ENCODE assay signal across 16 cellular contexts in the genomic region with DNA sequence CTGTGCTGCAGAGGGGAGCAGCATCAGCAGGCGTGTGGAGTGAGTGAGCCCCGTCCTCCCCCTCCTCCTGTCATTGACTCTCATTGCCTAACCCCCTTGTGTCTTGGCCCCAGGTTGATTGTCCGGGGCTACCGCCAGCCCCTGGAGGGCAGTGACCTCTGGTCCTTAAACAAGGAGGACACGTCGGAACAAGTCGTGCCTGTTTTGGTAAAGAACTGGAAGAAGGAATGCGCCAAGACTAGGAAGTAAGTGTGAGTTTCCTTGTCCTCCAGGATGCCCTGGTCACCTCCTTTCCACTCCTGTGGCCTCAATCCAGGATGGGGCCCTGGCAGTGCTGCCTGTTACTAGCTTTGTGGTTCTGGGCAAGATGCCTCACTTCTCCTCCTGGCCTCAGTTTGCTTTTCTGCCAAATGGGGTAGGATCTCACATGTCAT.
DNase-seq lines count a peak whose midpoint lies in the region; ATAC-seq, FAIRE-seq and TF ChIP-seq lines count a peak whose summit lies in the region.
"Had no signal": no experiment of that assay in that cellular context is flagged by ENCODE, and none has a peak within 500 bp of the region (broad histone marks: within the 10 kb centered on the region; RNA-seq: fewer than 3 reads in every experiment).

No MANE protein-coding gene starts in this region.

- TF ChIP-seq CTCF in stomach (IDR thresholded peaks at IDR 0.05): no peak

- POLR2A ChIA-PET in activated naive CD8-positive, alpha-beta T cell treated with anti-CD3 and anti-CD28 coated beads, Interleukin-2, amount 10 ng/mL, durations not matched to agents 7 days and 5 days (lab: Charles Lee): no interaction called here

- H3K4me1 Mint-ChIP-seq in activated naive CD8-positive, alpha-beta T cell treated with anti-CD3 and anti-CD28 coated beads, Interleukin-2, amount 10 ng/mL, durations not matched to agents 7 days and 5 days: peaks cover 32% of the 10 kb centered on the region
- H3K4me1 Mint-ChIP-seq in activated naive CD8-positive, alpha-beta T cell treated with anti-CD3 and anti-CD28 coated beads for 36 hours: peaks cover 27% of the 10 kb centered on the region
- peaks cover 36% of the 10 kb centered on the region for H3K4me1 Mint-ChIP-seq in T-helper 17 cell

- no peaks in the 10 kb centered on the region for H3K27me3 ChIP-seq in stomach
- H3K27me3 ChIP-seq: BLaER1 treated with 17β-estradiol and CSF1 and Interleukin-3, amounts not matched to agents 10 nM and 100 nM had no signal

- no peaks in the 10 kb centered on the region for H3K27me3 Mint-ChIP-seq in activated naive CD8-positive, alpha-beta T cell treated with anti-CD3 and anti-CD28 coated beads, Interleukin-2, amount 10 ng/mL, durations not matched to agents 7 days and 5 days
- H3K27me3 Mint-ChIP-seq in activated naive CD8-positive, alpha-beta T cell treated with anti-CD3 and anti-CD28 coated beads for 36 hours: no peaks in the 10 kb centered on the region
- no peaks in the 10 kb centered on the region for H3K27me3 Mint-ChIP-seq in T-helper 17 cell

- peaks cover 31 to 93% (median 76%) of the 10 kb centered on the region in 4 donors for H3K36me3 ChIP-seq in stomach

- H3K4me3 Mint-ChIP-seq in activated naive CD8-positive, alpha-beta T cell treated with anti-CD3 and anti-CD28 coated beads, Interleukin-2, amount 10 ng/mL, durations not matched to agents 7 days and 5 days: no peak overlapping the region
- H3K4me3 Mint-ChIP-seq in activated naive CD8-positive, alpha-beta T cell treated with anti-CD3 and anti-CD28 coated beads for 36 hours: no peak overlapping the region
- H3K4me3 Mint-ChIP-seq in T-helper 17 cell: peak overlapping the region; percentile 19

- no peak for ATAC-seq in activated naive CD8-positive, alpha-beta T cell treated with anti-CD3 and anti-CD28 coated beads, Interleukin-2, amount 10 ng/mL, durations not matched to agents 7 days and 5 days (ENCODE audit: low read depth)
- ATAC-seq in T-helper 17 cell: no peak
- ATAC-seq: Panc1, Right ventricle myocardium inferior had no signal

- peak overlapping the region; percentile 24 to 58 (median 42) for H3K27ac ChIP-seq in stomach
- H3K27ac ChIP-seq: 22Rv1; BLaER1 treated with 17β-estradiol and CSF1 and Interleukin-3, amounts not matched to agents 10 nM and 100 nM had no signal

- peaks cover 4 to 26% (median 14%) of the 10 kb centered on the region in 4 donors for H3K4me1 ChIP-seq in stomach

- intact Hi-C loops in stomach (cut with DNase I; ENCODE audit: low total_unique reads): loop anchor here (10.0 kb wide), 2 partner anchors 72 to 88 kb away; no protein-coding TSS in a partner anchor

- WGBS in stomach, 5 donors: 36 to 68% (median 47%) methylated on average over 8 of the region's 8 CpGs

- TF ChIP-seq EP300 in stomach (IDR thresholded peaks at IDR 0.05): no peak

- H3K9me3 ChIP-seq in T-helper 17 cell (ENCODE audit: control insufficient read depth, low read length, poor library complexity, severe bottlenecking) (no peaks in the 10 kb centered on the region), stomach (no peaks in the 10 kb centered on the region)
- H3K9me3 ChIP-seq: BLaER1 treated with 17β-estradiol and CSF1 and Interleukin-3, amounts not matched to agents 10 nM and 100 nM; SK-N-SH had no signal

- H3K36me3 Mint-ChIP-seq in activated naive CD8-positive, alpha-beta T cell treated with anti-CD3 and anti-CD28 coated beads, Interleukin-2, amount 10 ng/mL, durations not matched to agents 7 days and 5 days: peaks cover 30% of the 10 kb centered on the region
- H3K36me3 Mint-ChIP-seq in activated naive CD8-positive, alpha-beta T cell treated with anti-CD3 and anti-CD28 coated beads for 36 hours: peaks cover 39% of the 10 kb centered on the region
- H3K36me3 Mint-ChIP-seq in T-helper 17 cell (ENCODE audit: low read depth): peaks cover 12% of the 10 kb centered on the region

- FAIRE-seq in urothelium cell line (lab: Jason Lieb, UNC): no peak

- no peaks in the 10 kb centered on the region for H3K9me3 Mint-ChIP-seq in activated naive CD8-positive, alpha-beta T cell treated with anti-CD3 and anti-CD28 coated beads, Interleukin-2, amount 10 ng/mL, durations not matched to agents 7 days and 5 days
- H3K9me3 Mint-ChIP-seq in activated naive CD8-positive, alpha-beta T cell treated with anti-CD3 and anti-CD28 coated beads for 36 hours: no peaks in the 10 kb centered on the region

- H3K4me3 ChIP-seq in stomach: no peak overlapping the region
- H3K4me3 ChIP-seq: BLaER1 treated with 17β-estradiol and CSF1 and Interleukin-3, amounts not matched to agents 10 nM and 100 nM had no signal

- DNase-seq in activated naive CD8-positive, alpha-beta T cell treated with anti-CD3 and anti-CD28 coated beads, Interleukin-2, amount 10 ng/mL, durations not matched to agents 7 days and 5 days: no peak
- DNase-seq in activated naive CD8-positive, alpha-beta T cell treated with anti-CD3 and anti-CD28 coated beads for 36 hours: no peak
- DNase-seq in T-helper 17 cell: no peak
- DNase-seq in medulla oblongata (ENCODE audit: extremely low spot score): peak; percentile 17
- peak; percentile 74 for DNase-seq in stomach
- no peak for DNase-seq in NCI-H2029 treated with DMSO at 0.1 percent for 48 hours (lab: John Stamatoyannopoulos, UW)
- DNase-seq in urothelium cell line (ENCODE audit: low spot score): no peak
- DNase-seq in 8988T: no peak
- DNase-seq: NCI-H1436, NCI-H2081, NCI-H82, SK-N-SH had no signal

- no peak for TF ChIP-seq POLR2A in stomach (IDR thresholded peaks at IDR 0.05)

- peak overlapping the region; percentile 19 for H3K27ac Mint-ChIP-seq in activated naive CD8-positive, alpha-beta T cell treated with anti-CD3 and anti-CD28 coated beads, Interleukin-2, amount 10 ng/mL, durations not matched to agents 7 days and 5 days
- H3K27ac Mint-ChIP-seq in activated naive CD8-positive, alpha-beta T cell treated with anti-CD3 and anti-CD28 coated beads for 36 hours: no peak overlapping the region
- no peak overlapping the region for H3K27ac Mint-ChIP-seq in T-helper 17 cell

Comparison
In these comparisons a context has a peak if more than half of its experiments do, and no peak if none do; other contexts are left out.
1. DNase-seq: peak in medulla oblongata (single experiment) and stomach (single experiment); none in activated naive CD8-positive, alpha-beta T cell treated with anti-CD3 and anti-CD28 coated beads, Interleukin-2, amount 10 ng/mL, durations not matched to agents 7 days and 5 days (single experiment), activated naive CD8-positive, alpha-beta T cell treated with anti-CD3 and anti-CD28 coated beads for 36 hours (single experiment), T-helper 17 cell (0 of 3), NCI-H2029 treated with DMSO at 0.1 percent for 48 hours (single experiment), urothelium cell line (single experiment) and 8988T (single experiment).